ENCODE assay signal across 1 cellular context in the genomic region with DNA sequence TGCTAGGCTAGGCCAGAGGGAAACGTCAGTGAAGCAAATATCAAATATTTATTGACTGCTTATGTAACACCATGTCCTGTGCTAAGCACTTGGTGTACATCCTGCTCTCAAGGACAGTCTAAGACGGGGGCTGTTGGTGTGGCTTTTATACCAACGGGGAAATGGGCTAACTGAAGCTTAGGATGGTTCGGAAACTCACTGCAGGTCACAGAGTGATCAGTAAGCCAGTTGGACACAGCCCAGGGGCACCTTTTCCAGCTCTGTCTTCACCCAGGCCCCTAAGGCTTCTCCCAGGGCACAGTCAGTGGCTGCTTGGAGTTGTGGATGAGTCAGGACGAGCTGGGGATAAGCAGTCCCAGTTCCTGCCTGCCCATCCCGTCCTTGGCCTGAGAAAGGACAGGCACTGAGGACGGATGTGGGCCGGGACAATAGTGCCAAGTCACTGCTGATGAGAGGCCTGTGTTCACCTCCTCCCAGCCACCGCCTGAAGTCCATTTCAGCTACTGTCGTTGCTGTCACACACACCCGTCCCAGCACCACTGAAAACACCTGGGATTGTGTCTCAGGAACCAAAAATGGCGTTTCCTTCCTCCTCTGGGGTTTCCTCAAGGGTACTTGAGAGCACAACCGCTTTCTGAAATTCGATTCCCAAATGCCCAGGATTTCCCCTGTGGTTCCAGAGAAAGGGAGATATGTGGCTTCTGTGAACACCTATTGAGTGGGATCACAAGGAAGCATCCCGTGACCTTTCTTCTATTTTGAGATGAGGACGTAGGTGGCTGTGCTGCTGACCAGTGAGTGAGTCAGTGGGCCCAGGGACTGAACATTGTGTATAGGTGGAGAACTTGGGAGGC.
TF ChIP-seq lines count a peak whose summit lies in the region.

No MANE protein-coding gene starts in this region.

TF ChIP-seq in HepG2, 621 proteins besides CTCF, POLR2A, EP300 and RAD21 (continued from another document and continues in another):
- TF ChIP-seq, protein P1, sequence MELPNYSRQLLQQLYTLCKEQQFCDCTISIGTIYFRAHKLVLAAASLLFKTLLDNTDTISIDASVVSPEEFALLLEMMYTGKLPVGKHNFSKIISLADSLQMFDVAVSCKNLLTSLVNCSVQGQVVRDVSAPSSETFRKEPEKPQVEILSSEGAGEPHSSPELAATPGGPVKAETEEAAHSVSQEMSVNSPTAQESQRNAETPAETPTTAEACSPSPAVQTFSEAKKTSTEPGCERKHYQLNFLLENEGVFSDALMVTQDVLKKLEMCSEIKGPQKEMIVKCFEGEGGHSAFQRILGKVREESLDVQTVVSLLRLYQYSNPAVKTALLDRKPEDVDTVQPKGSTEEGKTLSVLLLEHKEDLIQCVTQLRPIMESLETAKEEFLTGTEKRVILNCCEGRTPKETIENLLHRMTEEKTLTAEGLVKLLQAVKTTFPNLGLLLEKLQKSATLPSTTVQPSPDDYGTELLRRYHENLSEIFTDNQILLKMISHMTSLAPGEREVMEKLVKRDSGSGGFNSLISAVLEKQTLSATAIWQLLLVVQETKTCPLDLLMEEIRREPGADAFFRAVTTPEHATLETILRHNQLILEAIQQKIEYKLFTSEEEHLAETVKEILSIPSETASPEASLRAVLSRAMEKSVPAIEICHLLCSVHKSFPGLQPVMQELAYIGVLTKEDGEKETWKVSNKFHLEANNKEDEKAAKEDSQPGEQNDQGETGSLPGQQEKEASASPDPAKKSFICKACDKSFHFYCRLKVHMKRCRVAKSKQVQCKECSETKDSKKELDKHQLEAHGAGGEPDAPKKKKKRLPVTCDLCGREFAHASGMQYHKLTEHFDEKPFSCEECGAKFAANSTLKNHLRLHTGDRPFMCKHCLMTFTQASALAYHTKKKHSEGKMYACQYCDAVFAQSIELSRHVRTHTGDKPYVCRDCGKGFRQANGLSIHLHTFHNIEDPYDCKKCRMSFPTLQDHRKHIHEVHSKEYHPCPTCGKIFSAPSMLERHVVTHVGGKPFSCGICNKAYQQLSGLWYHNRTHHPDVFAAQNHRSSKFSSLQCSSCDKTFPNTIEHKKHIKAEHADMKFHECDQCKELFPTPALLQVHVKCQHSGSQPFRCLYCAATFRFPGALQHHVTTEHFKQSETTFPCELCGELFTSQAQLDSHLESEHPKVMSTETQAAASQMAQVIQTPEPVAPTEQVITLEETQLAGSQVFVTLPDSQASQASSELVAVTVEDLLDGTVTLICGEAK (IDR thresholded peaks at IDR 0.05) = no peak
- TF ChIP-seq, protein P1 (CRISPR knock-in tag; IDR thresholded peaks at IDR 0.05) = no peak
- no peak for TF ChIP-seq SIN3A (IDR thresholded peaks at IDR 0.05; ENCODE audit: borderline replicate concordance, low read depth, low read length)
- TF ChIP-seq, protein P2, sequence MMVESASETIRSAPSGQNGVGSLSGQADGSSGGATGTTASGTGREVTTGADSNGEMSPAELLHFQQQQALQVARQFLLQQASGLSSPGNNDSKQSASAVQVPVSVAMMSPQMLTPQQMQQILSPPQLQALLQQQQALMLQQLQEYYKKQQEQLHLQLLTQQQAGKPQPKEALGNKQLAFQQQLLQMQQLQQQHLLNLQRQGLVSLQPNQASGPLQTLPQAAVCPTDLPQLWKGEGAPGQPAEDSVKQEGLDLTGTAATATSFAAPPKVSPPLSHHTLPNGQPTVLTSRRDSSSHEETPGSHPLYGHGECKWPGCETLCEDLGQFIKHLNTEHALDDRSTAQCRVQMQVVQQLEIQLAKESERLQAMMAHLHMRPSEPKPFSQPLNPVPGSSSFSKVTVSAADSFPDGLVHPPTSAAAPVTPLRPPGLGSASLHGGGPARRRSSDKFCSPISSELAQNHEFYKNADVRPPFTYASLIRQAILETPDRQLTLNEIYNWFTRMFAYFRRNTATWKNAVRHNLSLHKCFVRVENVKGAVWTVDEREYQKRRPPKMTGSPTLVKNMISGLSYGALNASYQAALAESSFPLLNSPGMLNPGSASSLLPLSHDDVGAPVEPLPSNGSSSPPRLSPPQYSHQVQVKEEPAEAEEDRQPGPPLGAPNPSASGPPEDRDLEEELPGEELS (CRISPR knock-in tag; IDR thresholded peaks at IDR 0.05) = peak; percentile 58; the same call in 1 of the 2 replicates
- TF ChIP-seq, protein P3, sequence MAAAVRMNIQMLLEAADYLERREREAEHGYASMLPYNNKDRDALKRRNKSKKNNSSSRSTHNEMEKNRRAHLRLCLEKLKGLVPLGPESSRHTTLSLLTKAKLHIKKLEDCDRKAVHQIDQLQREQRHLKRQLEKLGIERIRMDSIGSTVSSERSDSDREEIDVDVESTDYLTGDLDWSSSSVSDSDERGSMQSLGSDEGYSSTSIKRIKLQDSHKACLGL (CRISPR knock-in tag; IDR thresholded peaks at IDR 0.05) = no peak
- no peak for TF ChIP-seq ZNF446 (CRISPR knock-in tag; IDR thresholded peaks at IDR 0.05)
- TF ChIP-seq, protein P4, sequence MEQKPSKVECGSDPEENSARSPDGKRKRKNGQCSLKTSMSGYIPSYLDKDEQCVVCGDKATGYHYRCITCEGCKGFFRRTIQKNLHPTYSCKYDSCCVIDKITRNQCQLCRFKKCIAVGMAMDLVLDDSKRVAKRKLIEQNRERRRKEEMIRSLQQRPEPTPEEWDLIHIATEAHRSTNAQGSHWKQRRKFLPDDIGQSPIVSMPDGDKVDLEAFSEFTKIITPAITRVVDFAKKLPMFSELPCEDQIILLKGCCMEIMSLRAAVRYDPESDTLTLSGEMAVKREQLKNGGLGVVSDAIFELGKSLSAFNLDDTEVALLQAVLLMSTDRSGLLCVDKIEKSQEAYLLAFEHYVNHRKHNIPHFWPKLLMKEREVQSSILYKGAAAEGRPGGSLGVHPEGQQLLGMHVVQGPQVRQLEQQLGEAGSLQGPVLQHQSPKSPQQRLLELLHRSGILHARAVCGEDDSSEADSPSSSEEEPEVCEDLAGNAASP (CRISPR knock-in tag; IDR thresholded peaks at IDR 0.05; ENCODE audit: borderline replicate concordance) = peak; percentile 68; the same call in 1 of the 2 replicates
- TF ChIP-seq NCOA1 (CRISPR knock-in tag; IDR thresholded peaks at IDR 0.05) = no peak
- TF ChIP-seq, protein P5, sequence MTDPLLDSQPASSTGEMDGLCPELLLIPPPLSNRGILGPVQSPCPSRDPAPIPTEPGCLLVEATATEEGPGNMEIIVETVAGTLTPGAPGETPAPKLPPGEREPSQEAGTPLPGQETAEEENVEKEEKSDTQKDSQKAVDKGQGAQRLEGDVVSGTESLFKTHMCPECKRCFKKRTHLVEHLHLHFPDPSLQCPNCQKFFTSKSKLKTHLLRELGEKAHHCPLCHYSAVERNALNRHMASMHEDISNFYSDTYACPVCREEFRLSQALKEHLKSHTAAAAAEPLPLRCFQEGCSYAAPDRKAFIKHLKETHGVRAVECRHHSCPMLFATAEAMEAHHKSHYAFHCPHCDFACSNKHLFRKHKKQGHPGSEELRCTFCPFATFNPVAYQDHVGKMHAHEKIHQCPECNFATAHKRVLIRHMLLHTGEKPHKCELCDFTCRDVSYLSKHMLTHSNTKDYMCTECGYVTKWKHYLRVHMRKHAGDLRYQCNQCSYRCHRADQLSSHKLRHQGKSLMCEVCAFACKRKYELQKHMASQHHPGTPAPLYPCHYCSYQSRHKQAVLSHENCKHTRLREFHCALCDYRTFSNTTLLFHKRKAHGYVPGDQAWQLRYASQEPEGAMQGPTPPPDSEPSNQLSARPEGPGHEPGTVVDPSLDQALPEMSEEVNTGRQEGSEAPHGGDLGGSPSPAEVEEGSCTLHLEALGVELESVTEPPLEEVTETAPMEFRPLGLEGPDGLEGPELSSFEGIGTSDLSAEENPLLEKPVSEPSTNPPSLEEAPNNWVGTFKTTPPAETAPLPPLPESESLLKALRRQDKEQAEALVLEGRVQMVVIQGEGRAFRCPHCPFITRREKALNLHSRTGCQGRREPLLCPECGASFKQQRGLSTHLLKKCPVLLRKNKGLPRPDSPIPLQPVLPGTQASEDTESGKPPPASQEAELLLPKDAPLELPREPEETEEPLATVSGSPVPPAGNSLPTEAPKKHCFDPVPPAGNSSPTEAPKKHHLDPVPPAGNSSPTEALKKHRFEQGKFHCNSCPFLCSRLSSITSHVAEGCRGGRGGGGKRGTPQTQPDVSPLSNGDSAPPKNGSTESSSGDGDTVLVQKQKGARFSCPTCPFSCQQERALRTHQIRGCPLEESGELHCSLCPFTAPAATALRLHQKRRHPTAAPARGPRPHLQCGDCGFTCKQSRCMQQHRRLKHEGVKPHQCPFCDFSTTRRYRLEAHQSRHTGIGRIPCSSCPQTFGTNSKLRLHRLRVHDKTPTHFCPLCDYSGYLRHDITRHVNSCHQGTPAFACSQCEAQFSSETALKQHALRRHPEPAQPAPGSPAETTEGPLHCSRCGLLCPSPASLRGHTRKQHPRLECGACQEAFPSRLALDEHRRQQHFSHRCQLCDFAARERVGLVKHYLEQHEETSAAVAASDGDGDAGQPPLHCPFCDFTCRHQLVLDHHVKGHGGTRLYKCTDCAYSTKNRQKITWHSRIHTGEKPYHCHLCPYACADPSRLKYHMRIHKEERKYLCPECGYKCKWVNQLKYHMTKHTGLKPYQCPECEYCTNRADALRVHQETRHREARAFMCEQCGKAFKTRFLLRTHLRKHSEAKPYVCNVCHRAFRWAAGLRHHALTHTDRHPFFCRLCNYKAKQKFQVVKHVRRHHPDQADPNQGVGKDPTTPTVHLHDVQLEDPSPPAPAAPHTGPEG (CRISPR knock-in tag; IDR thresholded peaks at IDR 0.05) = 0 out of 2 replicates have a peak, but pooled peaks have one; percentile 21
- no peak for TF ChIP-seq HDAC6 (IDR thresholded peaks at IDR 0.05; ENCODE audit: low read depth, low read length)
- TF ChIP-seq, protein P6, sequence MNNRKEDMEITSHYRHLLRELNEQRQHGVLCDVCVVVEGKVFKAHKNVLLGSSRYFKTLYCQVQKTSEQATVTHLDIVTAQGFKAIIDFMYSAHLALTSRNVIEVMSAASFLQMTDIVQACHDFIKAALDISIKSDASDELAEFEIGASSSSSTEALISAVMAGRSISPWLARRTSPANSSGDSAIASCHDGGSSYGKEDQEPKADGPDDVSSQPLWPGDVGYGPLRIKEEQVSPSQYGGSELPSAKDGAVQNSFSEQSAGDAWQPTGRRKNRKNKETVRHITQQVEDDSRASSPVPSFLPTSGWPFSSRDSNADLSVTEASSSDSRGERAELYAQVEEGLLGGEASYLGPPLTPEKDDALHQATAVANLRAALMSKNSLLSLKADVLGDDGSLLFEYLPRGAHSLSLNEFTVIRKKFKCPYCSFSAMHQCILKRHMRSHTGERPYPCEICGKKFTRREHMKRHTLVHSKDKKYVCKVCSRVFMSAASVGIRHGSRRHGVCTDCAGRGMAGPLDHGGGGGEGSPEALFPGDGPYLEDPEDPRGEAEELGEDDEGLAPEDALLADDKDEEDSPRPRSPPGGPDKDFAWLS (CRISPR knock-in tag; IDR thresholded peaks at IDR 0.05; ENCODE audit: borderline replicate concordance) = no peak
- TF ChIP-seq KDM5B (CRISPR knock-in tag; IDR thresholded peaks at IDR 0.05; ENCODE audit: borderline replicate concordance) = peak; percentile 33; the same call in 1 of the 2 replicates
- TF ChIP-seq, protein P7, sequence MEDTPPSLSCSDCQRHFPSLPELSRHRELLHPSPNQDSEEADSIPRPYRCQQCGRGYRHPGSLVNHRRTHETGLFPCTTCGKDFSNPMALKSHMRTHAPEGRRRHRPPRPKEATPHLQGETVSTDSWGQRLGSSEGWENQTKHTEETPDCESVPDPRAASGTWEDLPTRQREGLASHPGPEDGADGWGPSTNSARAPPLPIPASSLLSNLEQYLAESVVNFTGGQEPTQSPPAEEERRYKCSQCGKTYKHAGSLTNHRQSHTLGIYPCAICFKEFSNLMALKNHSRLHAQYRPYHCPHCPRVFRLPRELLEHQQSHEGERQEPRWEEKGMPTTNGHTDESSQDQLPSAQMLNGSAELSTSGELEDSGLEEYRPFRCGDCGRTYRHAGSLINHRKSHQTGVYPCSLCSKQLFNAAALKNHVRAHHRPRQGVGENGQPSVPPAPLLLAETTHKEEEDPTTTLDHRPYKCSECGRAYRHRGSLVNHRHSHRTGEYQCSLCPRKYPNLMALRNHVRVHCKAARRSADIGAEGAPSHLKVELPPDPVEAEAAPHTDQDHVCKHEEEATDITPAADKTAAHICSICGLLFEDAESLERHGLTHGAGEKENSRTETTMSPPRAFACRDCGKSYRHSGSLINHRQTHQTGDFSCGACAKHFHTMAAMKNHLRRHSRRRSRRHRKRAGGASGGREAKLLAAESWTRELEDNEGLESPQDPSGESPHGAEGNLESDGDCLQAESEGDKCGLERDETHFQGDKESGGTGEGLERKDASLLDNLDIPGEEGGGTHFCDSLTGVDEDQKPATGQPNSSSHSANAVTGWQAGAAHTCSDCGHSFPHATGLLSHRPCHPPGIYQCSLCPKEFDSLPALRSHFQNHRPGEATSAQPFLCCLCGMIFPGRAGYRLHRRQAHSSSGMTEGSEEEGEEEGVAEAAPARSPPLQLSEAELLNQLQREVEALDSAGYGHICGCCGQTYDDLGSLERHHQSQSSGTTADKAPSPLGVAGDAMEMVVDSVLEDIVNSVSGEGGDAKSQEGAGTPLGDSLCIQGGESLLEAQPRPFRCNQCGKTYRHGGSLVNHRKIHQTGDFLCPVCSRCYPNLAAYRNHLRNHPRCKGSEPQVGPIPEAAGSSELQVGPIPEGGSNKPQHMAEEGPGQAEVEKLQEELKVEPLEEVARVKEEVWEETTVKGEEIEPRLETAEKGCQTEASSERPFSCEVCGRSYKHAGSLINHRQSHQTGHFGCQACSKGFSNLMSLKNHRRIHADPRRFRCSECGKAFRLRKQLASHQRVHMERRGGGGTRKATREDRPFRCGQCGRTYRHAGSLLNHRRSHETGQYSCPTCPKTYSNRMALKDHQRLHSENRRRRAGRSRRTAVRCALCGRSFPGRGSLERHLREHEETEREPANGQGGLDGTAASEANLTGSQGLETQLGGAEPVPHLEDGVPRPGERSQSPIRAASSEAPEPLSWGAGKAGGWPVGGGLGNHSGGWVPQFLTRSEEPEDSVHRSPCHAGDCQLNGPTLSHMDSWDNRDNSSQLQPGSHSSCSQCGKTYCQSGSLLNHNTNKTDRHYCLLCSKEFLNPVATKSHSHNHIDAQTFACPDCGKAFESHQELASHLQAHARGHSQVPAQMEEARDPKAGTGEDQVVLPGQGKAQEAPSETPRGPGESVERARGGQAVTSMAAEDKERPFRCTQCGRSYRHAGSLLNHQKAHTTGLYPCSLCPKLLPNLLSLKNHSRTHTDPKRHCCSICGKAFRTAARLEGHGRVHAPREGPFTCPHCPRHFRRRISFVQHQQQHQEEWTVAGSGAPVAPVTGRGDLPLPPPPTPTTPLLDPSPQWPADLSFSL (CRISPR knock-in tag; IDR thresholded peaks at IDR 0.05) = no peak
